ENCODE assay signal across 15 cellular contexts in the genomic region with DNA sequence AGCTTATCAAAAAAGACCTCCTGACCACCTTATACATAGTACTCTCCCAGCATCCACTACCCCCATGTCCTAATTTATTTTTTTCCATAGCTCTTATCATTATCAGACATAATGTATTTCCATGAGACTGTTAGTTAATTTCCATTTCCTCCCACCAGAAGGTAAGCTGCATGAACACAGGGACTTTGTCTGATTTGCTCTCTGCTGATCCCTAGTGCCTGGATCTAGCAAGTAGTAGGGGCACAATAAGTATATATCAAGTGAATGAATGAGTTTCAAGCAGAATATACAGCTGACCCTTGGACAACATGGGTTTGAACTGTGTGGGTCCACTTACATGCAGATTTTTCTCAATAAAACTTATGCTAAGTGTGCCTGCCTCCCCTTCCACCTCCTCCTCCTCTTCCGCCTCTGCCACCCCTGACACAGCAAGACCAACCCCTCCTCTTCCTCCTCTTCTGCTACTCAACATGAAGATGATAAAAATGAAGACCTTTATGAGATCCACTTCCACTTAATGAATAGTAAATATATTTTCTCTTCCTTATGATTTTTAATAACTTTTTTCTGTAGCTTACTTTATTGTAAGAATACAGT. TPM values are rescaled to one million over a fixed set of nuclear protein-coding genes. Genes with fewer than 3 reads are reported as not detected.
DNase-seq lines count a peak whose midpoint lies in the region; ATAC-seq, FAIRE-seq and TF ChIP-seq lines count a peak whose summit lies in the region.
"Had no signal": no experiment of that assay in that cellular context is flagged by ENCODE, and none has a peak within 500 bp of the region (broad histone marks: within the 10 kb centered on the region; RNA-seq: fewer than 3 reads in every experiment).

No MANE protein-coding gene starts in this region.

- no peaks in the 10 kb centered on the region for H3K27me3 Mint-ChIP-seq in astrocyte (ENCODE audit: low read depth, unreplicated experiment)

- H4K20me1 ChIP-seq in astrocyte (ENCODE audit: insufficient read depth, low read length), result no peaks in the 10 kb centered on the region

- 81 to 96% (median 93%) methylated on average over 1 of the region's 1 CpG for WGBS in stomach, 5 donors

- no peaks in the 10 kb centered on the region for H3K36me3 Mint-ChIP-seq in astrocyte (ENCODE audit: low read depth, unreplicated experiment)

- no peak overlapping the region for H3K9ac ChIP-seq in astrocyte (ENCODE audit: low read length)

- H3K36me3 ChIP-seq in astrocyte (ENCODE audit: insufficient read depth, low read length) (no peaks in the 10 kb centered on the region), stomach (no peaks in the 10 kb centered on the region)

- H2AFZ ChIP-seq in astrocyte (ENCODE audit: low read depth, low read length), result no peak overlapping the region

- no peaks in the 10 kb centered on the region for H3K4me1 Mint-ChIP-seq in astrocyte (ENCODE audit: low read depth, unreplicated experiment)
- H3K4me1 Mint-ChIP-seq: activated naive CD8-positive, alpha-beta T cell treated with anti-CD3 and anti-CD28 coated beads, Interleukin-2, amount 50 U/mL, for 24 hours had no signal

- peaks cover 14% of the 10 kb centered on the region for H3K27me3 ChIP-seq in astrocyte (ENCODE audit: insufficient read depth, low read length)
- no peaks in the 10 kb centered on the region for H3K27me3 ChIP-seq in stomach

- TF ChIP-seq POLR2A in stomach (IDR thresholded peaks at IDR 0.05), result no peak

- TF ChIP-seq CTCF in astrocyte (IDR thresholded peaks at IDR 0.05; ENCODE audit: insufficient read depth, low read depth, low read length) (peak; percentile 7), stomach (IDR thresholded peaks at IDR 0.05) (peak in 4 of 7 experiments; percentile 11 to 34 (median 21))

- H3K4me1 ChIP-seq in astrocyte (ENCODE audit: insufficient read depth, low read length), result no peaks in the 10 kb centered on the region
- H3K4me1 ChIP-seq in stomach, result no peaks in the 10 kb centered on the region

- no peak overlapping the region for H3K27ac Mint-ChIP-seq in astrocyte (ENCODE audit: unreplicated experiment)
- H3K27ac Mint-ChIP-seq: activated naive CD8-positive, alpha-beta T cell treated with anti-CD3 and anti-CD28 coated beads, Interleukin-2, amount 50 U/mL, for 24 hours; T-helper 2 cell treated with Interferon-gamma antibody and Interleukin-4, amounts not matched to agents 5 μg/mL and 100 μg/mL, for 36 hours had no signal

- H3K79me2 ChIP-seq in astrocyte (ENCODE audit: insufficient read depth, low read length), result no peaks in the 10 kb centered on the region

- FAIRE-seq in astrocyte (lab: Jason Lieb, UNC), result no peak

- peak; percentile 49 to 70 for ATAC-seq in left cardiac atrium
- ATAC-seq in GM21786 (IDR thresholded peaks at IDR 0.05; ENCODE audit: unreplicated experiment), result no peak
- no peak for ATAC-seq in HG02571 (IDR thresholded peaks at IDR 0.05; ENCODE audit: unreplicated experiment)
- ATAC-seq in GM18517 (IDR thresholded peaks at IDR 0.05; ENCODE audit: unreplicated experiment), result no peak
- ATAC-seq: activated naive CD8-positive, alpha-beta T cell treated with anti-CD3 and anti-CD28 coated beads, Interleukin-2, amount 50 U/mL, for 24 hours had no signal

- H3K4me2 ChIP-seq in astrocyte (ENCODE audit: low read length), result no peak overlapping the region

- H3K9me3 Mint-ChIP-seq in astrocyte (ENCODE audit: unreplicated experiment), result no peaks in the 10 kb centered on the region
- H3K9me3 Mint-ChIP-seq: activated naive CD8-positive, alpha-beta T cell treated with anti-CD3 and anti-CD28 coated beads, Interleukin-2, amount 50 U/mL, for 24 hours; T-helper 2 cell treated with Interferon-gamma antibody and Interleukin-4, amounts not matched to agents 5 μg/mL and 100 μg/mL, for 36 hours had no signal

- H3K4me3 Mint-ChIP-seq in astrocyte (ENCODE audit: unreplicated experiment), result no peak overlapping the region
- H3K4me3 Mint-ChIP-seq: activated naive CD8-positive, alpha-beta T cell treated with anti-CD3 and anti-CD28 coated beads, Interleukin-2, amount 50 U/mL, for 24 hours; T-helper 2 cell treated with Interferon-gamma antibody and Interleukin-4, amounts not matched to agents 5 μg/mL and 100 μg/mL, for 36 hours had no signal

- intact Hi-C loops in left cardiac atrium (cut with DNase I) (loop anchor here in 1 of 2 donors (10.0 kb wide), 2 partner anchors 189 to 191 kb away; no protein-coding TSS in a partner anchor), stomach (cut with DNase I; ENCODE audit: low total_unique reads) (no loop called here)

- H3K4me3 ChIP-seq in astrocyte (ENCODE audit: insufficient read depth, low read depth, low read length) (no peak overlapping the region), stomach (no peak overlapping the region)

- DNase-seq in Kasumi-1 (lab: John Stamatoyannopoulos, UW) (peak; percentile 4 to 5), astrocyte (ENCODE audit: low read depth) (no peak), left cardiac atrium (no peak), stomach (no peak)
- DNase-seq: activated naive CD8-positive, alpha-beta T cell treated with anti-CD3 and anti-CD28 coated beads, Interleukin-2, amount 50 U/mL, for 24 hours; DMS153; NCI-H2029 had no signal

- H3K9me3 ChIP-seq in astrocyte (ENCODE audit: insufficient read depth, low read depth, low read length) (no peaks in the 10 kb centered on the region), stomach (no peaks in the 10 kb centered on the region)

- H3K27ac ChIP-seq in astrocyte (ENCODE audit: low read depth, low read length) (no peak overlapping the region), stomach (no peak overlapping the region)
- H3K27ac ChIP-seq: epithelial cell of prostate had no signal

- no peak for TF ChIP-seq EP300 in stomach (IDR thresholded peaks at IDR 0.05)

RNA-seq across cellular contexts. Expression of a gene that starts 53.8 kb away (rescaled TPM):
- total RNA-seq in astrocyte, result 0.12 and 0.30 TPM in 2 replicates
- total RNA-seq in left cardiac atrium, result not detected
- total RNA-seq in stomach, result not detected
- polyA plus RNA-seq in stomach, result not detected
- total RNA-seq: HT1080, pulmonary artery endothelial cell, ureter had no signal

Comparison
In these comparisons a context has a peak if more than half of its experiments do, and no peak if none do; other contexts are left out.
1. DNase-seq: peak in Kasumi-1 (2 of 2); none in astrocyte (single experiment), left cardiac atrium (single experiment) and stomach (single experiment).
2. ATAC-seq: peak in left cardiac atrium (2 of 2); none in GM21786 (single experiment), HG02571 (single experiment) and GM18517 (single experiment).